In the genomic region with DNA sequence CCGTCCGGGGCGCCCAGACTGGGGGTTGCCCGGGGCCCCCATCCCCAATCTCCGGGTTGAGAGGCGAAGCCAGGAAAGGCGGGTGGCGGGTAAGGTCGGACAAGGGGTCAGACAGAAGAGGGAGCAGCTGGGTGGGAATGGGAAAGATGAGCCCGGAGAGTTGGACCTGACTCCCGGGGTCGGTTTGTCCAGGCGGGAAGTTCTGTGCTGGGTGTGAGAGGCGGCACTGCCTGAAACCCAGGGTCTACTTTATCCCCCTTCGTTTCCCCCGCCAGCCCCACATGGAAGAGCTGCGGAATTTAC, we compare ENCODE assay signal across 8 cellular contexts. TPM values are rescaled to one million over a fixed set of nuclear protein-coding genes. Genes with fewer than 3 reads are reported as not detected.
DNase-seq lines count a peak whose midpoint lies in the region; ATAC-seq and TF ChIP-seq lines count a peak whose summit lies in the region.

No MANE protein-coding gene starts in this region.

- no peak for DNase-seq in HFF-Myc (ENCODE audit: extremely low read depth, low read depth)
- DNase-seq in activated CD4-positive, alpha-beta memory T cell treated with anti-CD3 and anti-CD28 coated beads, Interleukin-2, amount 10 ng/mL, durations not matched to agents 7 days and 5 days, result no peak
- no peak for DNase-seq in stimulated activated naive CD4-positive, alpha-beta T cell treated with Interleukin-2 at 50 U/mL for 16 hours (lab: John Stamatoyannopoulos, UW)
- no peak for DNase-seq in NCI-H1436 treated with DMSO at 0.1 percent for 48 hours (lab: John Stamatoyannopoulos, UW)
- no peak for DNase-seq in NCI-H128 (lab: John Stamatoyannopoulos, UW; ENCODE audit: unreplicated experiment)

- H3K4me1 Mint-ChIP-seq in activated CD4-positive, alpha-beta memory T cell treated with anti-CD3 and anti-CD28 coated beads, Interleukin-2, amount 10 ng/mL, durations not matched to agents 7 days and 5 days, result peaks cover 40% of the 10 kb centered on the region
- H3K4me1 Mint-ChIP-seq in stimulated activated memory B cell treated with anti-CD40 and anti-IgM and Interleukin-4, amounts not matched to agents 10 μg/mL and 1 μg/mL and 100 μg/mL, for 72 hours, result peaks cover 46% of the 10 kb centered on the region

- H3K4me3 Mint-ChIP-seq in activated CD4-positive, alpha-beta memory T cell treated with anti-CD3 and anti-CD28 coated beads, Interleukin-2, amount 10 ng/mL, durations not matched to agents 7 days and 5 days, result peak overlapping the region; percentile 84
- peak overlapping the region; percentile 88 for H3K4me3 Mint-ChIP-seq in stimulated activated memory B cell treated with anti-CD40 and anti-IgM and Interleukin-4, amounts not matched to agents 10 μg/mL and 1 μg/mL and 100 μg/mL, for 72 hours

- peaks cover 19% of the 10 kb centered on the region for H3K36me3 Mint-ChIP-seq in activated CD4-positive, alpha-beta memory T cell treated with anti-CD3 and anti-CD28 coated beads, Interleukin-2, amount 10 ng/mL, durations not matched to agents 7 days and 5 days (ENCODE audit: low read depth)
- H3K36me3 Mint-ChIP-seq in stimulated activated memory B cell treated with anti-CD40 and anti-IgM and Interleukin-4, amounts not matched to agents 10 μg/mL and 1 μg/mL and 100 μg/mL, for 72 hours, result peaks cover 14% of the 10 kb centered on the region

- H3K27me3 Mint-ChIP-seq in activated CD4-positive, alpha-beta memory T cell treated with anti-CD3 and anti-CD28 coated beads, Interleukin-2, amount 10 ng/mL, durations not matched to agents 7 days and 5 days, result no peaks in the 10 kb centered on the region
- no peaks in the 10 kb centered on the region for H3K27me3 Mint-ChIP-seq in stimulated activated memory B cell treated with anti-CD40 and anti-IgM and Interleukin-4, amounts not matched to agents 10 μg/mL and 1 μg/mL and 100 μg/mL, for 72 hours

- H3K27ac Mint-ChIP-seq in activated CD4-positive, alpha-beta memory T cell treated with anti-CD3 and anti-CD28 coated beads, Interleukin-2, amount 10 ng/mL, durations not matched to agents 7 days and 5 days, result peak overlapping the region; percentile 52
- peak overlapping the region; percentile 86 for H3K27ac Mint-ChIP-seq in stimulated activated memory B cell treated with anti-CD40 and anti-IgM and Interleukin-4, amounts not matched to agents 10 μg/mL and 1 μg/mL and 100 μg/mL, for 72 hours

- H3K4me3 ChIP-seq in HFF-Myc (replicated peaks; ENCODE audit: low read depth, low read length), result peak overlapping the region; percentile 83
- H3K4me3 ChIP-seq in iPS-11a (ENCODE audit: low read depth, low read length), result peak overlapping the region; percentile 62

- CTCF ChIA-PET in activated CD4-positive, alpha-beta memory T cell treated with anti-CD3 and anti-CD28 coated beads, Interleukin-2, amount 10 ng/mL, durations not matched to agents 7 days and 5 days (lab: Charles Lee), result interaction anchor here (0.7 to 1.3 kb wide), 2 partner anchors 32 to 51 kb away, joined by 3 to 5 read pairs; a partner anchor contains a TSS

- no peaks in the 10 kb centered on the region for H3K9me3 Mint-ChIP-seq in activated CD4-positive, alpha-beta memory T cell treated with anti-CD3 and anti-CD28 coated beads, Interleukin-2, amount 10 ng/mL, durations not matched to agents 7 days and 5 days
- no peaks in the 10 kb centered on the region for H3K9me3 Mint-ChIP-seq in stimulated activated memory B cell treated with anti-CD40 and anti-IgM and Interleukin-4, amounts not matched to agents 10 μg/mL and 1 μg/mL and 100 μg/mL, for 72 hours

- TF ChIP-seq CTCF in HFF-Myc (IDR thresholded peaks at IDR 0.05; ENCODE audit: low read depth, low read length, missing control alignments), result no peak

- POLR2A ChIA-PET in activated CD4-positive, alpha-beta memory T cell treated with anti-CD3 and anti-CD28 coated beads, Interleukin-2, amount 10 ng/mL, durations not matched to agents 7 days and 5 days (lab: Charles Lee), result interaction anchor here (0.9 to 3.0 kb wide), 5 partner anchors 20 to 50 kb away, joined by 4 to 13 read pairs (median 5); a partner anchor contains a TSS

- ATAC-seq in stimulated activated memory B cell treated with anti-CD40 and anti-IgM and Interleukin-4, amounts not matched to agents 10 μg/mL and 1 μg/mL and 100 μg/mL, for 72 hours, result no peak
- no peak for ATAC-seq in GM21825 (IDR thresholded peaks at IDR 0.05; ENCODE audit: unreplicated experiment)

RNA-seq across cellular contexts. Expression of a gene that starts 0.7 kb away (rescaled TPM):
- 100 to 1,000 TPM in 1 of 2 experiments, 10 to 100 TPM in 1; 94.6 to 109 TPM for total RNA-seq in activated CD4-positive, alpha-beta memory T cell treated with anti-CD3 and anti-CD28 coated beads, Interleukin-2, amount 10 ng/mL, durations not matched to agents 7 days and 5 days

RNA-seq across cellular contexts. Expression of a gene that starts 2.4 kb away (rescaled TPM):
- total RNA-seq in activated CD4-positive, alpha-beta memory T cell treated with anti-CD3 and anti-CD28 coated beads, Interleukin-2, amount 10 ng/mL, durations not matched to agents 7 days and 5 days, result 10 to 100 TPM; 17.6 to 18.2 TPM

RNA-seq across cellular contexts. Expression of a gene that starts 11.7 kb away (rescaled TPM):
- 1 to 10 TPM; 5.5 to 6.2 TPM for total RNA-seq in activated CD4-positive, alpha-beta memory T cell treated with anti-CD3 and anti-CD28 coated beads, Interleukin-2, amount 10 ng/mL, durations not matched to agents 7 days and 5 days

RNA-seq across cellular contexts. Expression of a gene that starts 20.5 kb away (rescaled TPM):
- 10 to 100 TPM; 70.0 to 72.7 TPM for total RNA-seq in activated CD4-positive, alpha-beta memory T cell treated with anti-CD3 and anti-CD28 coated beads, Interleukin-2, amount 10 ng/mL, durations not matched to agents 7 days and 5 days

RNA-seq across cellular contexts. Expression of a gene that starts 23.2 kb away (rescaled TPM):
- 10 to 100 TPM; 80.3 to 81.1 TPM for total RNA-seq in activated CD4-positive, alpha-beta memory T cell treated with anti-CD3 and anti-CD28 coated beads, Interleukin-2, amount 10 ng/mL, durations not matched to agents 7 days and 5 days
